14 cellular contexts compared by ENCODE assay signal in genomic region chr2:55165567-55165966, GRCh38.
DNase-seq lines count a peak whose midpoint lies in the region; ATAC-seq, FAIRE-seq and TF ChIP-seq lines count a peak whose summit lies in the region.
"Had no signal": no experiment of that assay in that cellular context is flagged by ENCODE, and none has a peak within 500 bp of the region (broad histone marks: within the 10 kb centered on the region; RNA-seq: fewer than 3 reads in every experiment).

No MANE protein-coding gene starts in this region.

- CTCF ChIA-PET in GM12878 (lab: Yijun Ruan, JAX) = interaction anchor here (0.5 to 19.0 kb wide), 9 partner anchors 9 to 399 kb away, joined by 3 to 342 read pairs (median 5); partner anchors contain the start of gene RTN4

- no peak for DNase-seq in stimulated activated naive CD8-positive, alpha-beta T cell treated with anti-CD3 and anti-CD28 coated beads, Interleukin-15, amount 100 ng/mL, for 72 hours
- DNase-seq in stimulated activated naive CD8-positive, alpha-beta T cell treated with anti-CD3 and anti-CD28 coated beads, Interleukin-15, Interleukin-2, amounts not matched to agents 100 U/mL and 50 U/mL, for 24 hours = no peak
- DNase-seq in GM12878 (ENCODE audit: low read depth, low spot score) (no peak), iris pigment epithelial cell (ENCODE audit: low read depth) (peak; percentile 78), uterus (no peak), NCI-H146 (lab: John Stamatoyannopoulos, UW) (no peak)
- DNase-seq in stimulated activated CD4-positive, alpha-beta T cell treated with anti-CD3 and anti-CD28 coated beads, Interleukin-15, amount 100 ng/mL, for 24 hours = no peak
- DNase-seq: activated CD8-positive, alpha-beta memory T cell treated with anti-CD3 and anti-CD28 coated beads for 24 hours; activated naive CD8-positive, alpha-beta T cell treated with anti-CD3 and anti-CD28 coated beads for 36 hours; DMS79 treated with DMSO at 0.1 percent for 48 hours; stimulated activated naive B cell treated with anti-CD40 and anti-IgM and Interleukin-4, amounts not matched to agents 10 μg/mL and 1 μg/mL and 100 μg/mL, for 72 hours; T-helper 1 cell had no signal

- no peak overlapping the region for H3K4me2 ChIP-seq in GM12878 (ENCODE audit: control insufficient read depth, insufficient read depth)

- H3K9me3 Mint-ChIP-seq in stimulated activated naive CD8-positive, alpha-beta T cell treated with anti-CD3 and anti-CD28 coated beads, Interleukin-15, amount 100 ng/mL, for 72 hours = no peaks in the 10 kb centered on the region
- H3K9me3 Mint-ChIP-seq: activated naive CD8-positive, alpha-beta T cell treated with anti-CD3 and anti-CD28 coated beads for 36 hours; stimulated activated naive B cell treated with anti-CD40 and anti-IgM and Interleukin-4, amounts not matched to agents 10 μg/mL and 1 μg/mL and 100 μg/mL, for 72 hours had no signal

- no peaks in the 10 kb centered on the region for H3K27me3 Mint-ChIP-seq in stimulated activated naive CD8-positive, alpha-beta T cell treated with anti-CD3 and anti-CD28 coated beads, Interleukin-15, amount 100 ng/mL, for 72 hours
- H3K27me3 Mint-ChIP-seq: activated naive CD8-positive, alpha-beta T cell treated with anti-CD3 and anti-CD28 coated beads for 36 hours; stimulated activated naive B cell treated with anti-CD40 and anti-IgM and Interleukin-4, amounts not matched to agents 10 μg/mL and 1 μg/mL and 100 μg/mL, for 72 hours had no signal

- TF ChIP-seq POLR2A in GM12878 (IDR thresholded peaks at IDR 0.05; ENCODE audit: low read depth, low read length) = no peak
- TF ChIP-seq POLR2A in uterus (IDR thresholded peaks at IDR 0.05) = no peak

- H3K27me3 ChIP-seq in GM12878 (replicated peaks in 1 of 2; ENCODE audit: control insufficient read depth in 2 of 2, insufficient read depth in 2 of 2, low read length in 1 of 2) (no peaks in the 10 kb centered on the region), uterus (no peaks in the 10 kb centered on the region)

- TF ChIP-seq EP300 in GM12878 (IDR thresholded peaks at IDR 0.05; ENCODE audit: borderline replicate concordance in 1 of 2, control insufficient read depth in 1 of 2, low read depth in 2 of 2, low read length in 2 of 2) = no peak

- no peak overlapping the region for H3K4me3 ChIP-seq in GM12878
- H3K4me3 ChIP-seq in uterus = no peak overlapping the region

- SMC1A ChIA-PET in GM12878 (lab: Charles Lee; ENCODE audit: uncharacterized antibody, unreplicated experiment) = interaction anchor here (0.8 to 17.4 kb wide), 7 partner anchors 9 to 266 kb away, joined by 3 to 260 read pairs (median 21); partner anchors contain the start of gene RTN4

- intact Hi-C loops in GM12878 (cut with micrococcal nuclease; ENCODE audit: unreplicated experiment) (loop anchor here (5.0 kb wide), 1 partner anchor 113 kb away; the partner anchor contains the start of gene RTN4), uterus (cut with DNase I; ENCODE audit: low total_unique reads) (no loop called here)

- RAD21 ChIA-PET in GM12878 (lab: Charles Lee; ENCODE audit: unreplicated experiment) = interaction anchor here (0.9 to 15.9 kb wide), 6 partner anchors 12 to 268 kb away, joined by 4 to 194 read pairs (median 23); partner anchors contain the start of gene RTN4

- H3K4me3 Mint-ChIP-seq in stimulated activated naive CD8-positive, alpha-beta T cell treated with anti-CD3 and anti-CD28 coated beads, Interleukin-15, amount 100 ng/mL, for 72 hours = no peak overlapping the region
- H3K4me3 Mint-ChIP-seq: activated naive CD8-positive, alpha-beta T cell treated with anti-CD3 and anti-CD28 coated beads for 36 hours; stimulated activated naive B cell treated with anti-CD40 and anti-IgM and Interleukin-4, amounts not matched to agents 10 μg/mL and 1 μg/mL and 100 μg/mL, for 72 hours had no signal

- no peak for TF ChIP-seq RAD21 in GM12878 (IDR thresholded peaks at IDR 0.05; ENCODE audit: insufficient read depth, low read depth, low read length)

- peak overlapping the region in 1 of 2 donors; percentile 10 for H3K27ac Mint-ChIP-seq in stimulated activated naive CD8-positive, alpha-beta T cell treated with anti-CD3 and anti-CD28 coated beads, Interleukin-15, amount 100 ng/mL, for 72 hours
- H3K27ac Mint-ChIP-seq: activated naive CD8-positive, alpha-beta T cell treated with anti-CD3 and anti-CD28 coated beads for 36 hours; stimulated activated naive B cell treated with anti-CD40 and anti-IgM and Interleukin-4, amounts not matched to agents 10 μg/mL and 1 μg/mL and 100 μg/mL, for 72 hours had no signal

- H3K36me3 ChIP-seq in GM12878 (ENCODE audit: control insufficient read depth in 2 of 2, insufficient read depth in 2 of 2, low read length in 1 of 2) = no peaks in the 10 kb centered on the region
- H3K36me3 ChIP-seq in uterus = no peaks in the 10 kb centered on the region

- no peak overlapping the region for H3K27ac ChIP-seq in GM12878 (ENCODE audit: control insufficient read depth, insufficient read depth)
- H3K27ac ChIP-seq in uterus = peak overlapping the region; percentile 14 to 47

- BruUV-seq in GM12878 (replicated peaks; lab: Mats Ljungman, UMichigan) = no TSS peak

- H3K79me2 ChIP-seq in GM12878 (ENCODE audit: control insufficient read depth, insufficient read depth, low read length) = no peaks in the 10 kb centered on the region

- TF ChIP-seq CTCF in GM12878 (IDR thresholded peaks at IDR 0.05 in 2 of 3, conservative IDR thresholded peaks at IDR 0.05 in 1 of 3; ENCODE audit: control insufficient read depth in 2 of 3, extremely low read depth in 1 of 3, insufficient read depth in 1 of 3, low read depth in 3 of 3, low read length in 3 of 3) = no peak
- TF ChIP-seq CTCF in uterus (IDR thresholded peaks at IDR 0.05) = no peak

- no peak overlapping the region for H2AFZ ChIP-seq in GM12878 (ENCODE audit: control insufficient read depth, low read depth, low read length)

- in situ Hi-C loops in GM12878 (cut with MboI) = loop anchor here (5.0 kb wide), 2 partner anchors 148 to 263 kb away; no protein-coding TSS in a partner anchor

- no peaks in the 10 kb centered on the region for H3K4me1 Mint-ChIP-seq in stimulated activated naive CD8-positive, alpha-beta T cell treated with anti-CD3 and anti-CD28 coated beads, Interleukin-15, amount 100 ng/mL, for 72 hours

- H3K9ac ChIP-seq in GM12878 (ENCODE audit: control insufficient read depth, insufficient read depth, low read length) = no peak overlapping the region

- peak; percentile 28 for ATAC-seq in stimulated activated naive CD8-positive, alpha-beta T cell treated with anti-CD3 and anti-CD28 coated beads, Interleukin-15, amount 100 ng/mL, for 72 hours
- ATAC-seq in stimulated activated naive CD8-positive, alpha-beta T cell treated with anti-CD3 and anti-CD28 coated beads, Interleukin-15, Interleukin-2, amounts not matched to agents 100 U/mL and 50 U/mL, for 24 hours = no peak
- ATAC-seq in GM12878 (peak; percentile 14; the same call in 1 of the 3 replicates), esophagus mucosa (no peak)

- POLR2A ChIA-PET in GM12878 (lab: Charles Lee) = no interaction called here

- H3K4me1 ChIP-seq in GM12878 (ENCODE audit: control insufficient read depth, insufficient read depth, low read length) (no peaks in the 10 kb centered on the region), uterus (peaks cover 4 to 5% of the 10 kb centered on the region in 2 donors)

- H4K20me1 ChIP-seq in GM12878 (ENCODE audit: control insufficient read depth, insufficient read depth) = no peaks in the 10 kb centered on the region

- WGBS in GM12878 (ENCODE audit: insufficient coverage, insufficient replicate concordance, low lambda C conversion rate, missing lambda C conversion rate) = 64% methylated on average over 4 of the region's 4 CpGs

- no peak for FAIRE-seq in GM12878 (lab: Jason Lieb, UNC)
- FAIRE-seq: endometrium had no signal

- no peaks in the 10 kb centered on the region for H3K9me3 ChIP-seq in GM12878 (replicated peaks; ENCODE audit: control insufficient read depth, insufficient read depth, low read length)
- H3K9me3 ChIP-seq in uterus = no peaks in the 10 kb centered on the region

TF ChIP-seq in GM12878, 131 proteins besides CTCF, POLR2A, EP300 and RAD21:
- TF ChIP-seq E2F8 (IDR thresholded peaks at IDR 0.05; ENCODE audit: low read depth, partially characterized antibody) (no peak), FOXM1 (IDR thresholded peaks at IDR 0.05; ENCODE audit: low read depth, low read length) (no peak), CREM (IDR thresholded peaks at IDR 0.05; ENCODE audit: low read depth) (no peak), POU2F2 (IDR thresholded peaks at IDR 0.05; ENCODE audit: borderline replicate concordance, low read depth, low read length) (no peak), MTA3 (IDR thresholded peaks at IDR 0.05; ENCODE audit: borderline replicate concordance, low read length) (no peak), STAT3 (IDR thresholded peaks at IDR 0.05; ENCODE audit: low read depth, low read length) (no peak)

Comparison
In these comparisons a context has a peak if more than half of its experiments do, and no peak if none do; other contexts are left out.
1. ATAC-seq: peak in stimulated activated naive CD8-positive, alpha-beta T cell treated with anti-CD3 and anti-CD28 coated beads, Interleukin-15, amount 100 ng/mL, for 72 hours (single experiment) and GM12878 (single experiment); none in stimulated activated naive CD8-positive, alpha-beta T cell treated with anti-CD3 and anti-CD28 coated beads, Interleukin-15, Interleukin-2, amounts not matched to agents 100 U/mL and 50 U/mL, for 24 hours (single experiment) and esophagus mucosa (single experiment).